ENCODE assay signal across 29 cellular contexts in the genomic region with DNA sequence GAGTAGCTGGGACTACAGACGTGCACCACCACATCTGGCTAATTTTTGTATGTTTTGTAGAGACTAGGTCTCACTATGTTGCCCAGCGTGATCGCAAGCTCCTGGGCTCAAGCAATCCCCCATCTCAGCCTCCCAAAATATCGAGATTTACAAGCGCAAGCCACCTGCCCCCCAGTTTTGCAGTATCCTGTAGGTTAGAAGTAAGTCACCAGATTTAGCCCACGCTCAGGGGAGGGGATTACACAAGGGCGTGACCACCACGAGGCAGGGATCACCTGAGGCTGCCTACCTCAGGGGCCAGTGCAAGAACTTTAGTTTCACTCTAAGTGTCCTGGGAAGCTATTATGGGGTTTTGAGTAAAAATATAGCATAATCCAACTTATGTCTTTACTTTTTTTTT. TPM values are rescaled to one million over a fixed set of nuclear protein-coding genes. Genes with fewer than 3 reads are reported as not detected.
"Had no signal": no experiment of that assay in that cellular context is flagged by ENCODE, and none has a peak within 500 bp of the region (broad histone marks: within the 10 kb centered on the region; RNA-seq: fewer than 3 reads in every experiment).

No MANE protein-coding gene starts in this region.

- H3K9me3 Mint-ChIP-seq: activated naive CD4-positive, alpha-beta T cell treated with anti-CD3 and anti-CD28 coated beads for 36 hours; activated naive CD8-positive, alpha-beta T cell treated with anti-CD3 and anti-CD28 coated beads for 36 hours; immature natural killer cell; natural killer cell; stimulated activated naive B cell treated with anti-CD40 and anti-IgM and Interleukin-4, amounts not matched to agents 10 μg/mL and 1 μg/mL and 100 μg/mL, for 72 hours; T-helper 2 cell treated with Interferon-gamma antibody and Interleukin-4, amounts not matched to agents 5 μg/mL and 100 μg/mL, for 36 hours had no signal

- H3K9me3 ChIP-seq: ascending aorta, heart left ventricle, stomach, thyroid gland, vagina had no signal

- H3K27ac Mint-ChIP-seq: activated naive CD4-positive, alpha-beta T cell treated with anti-CD3 and anti-CD28 coated beads for 36 hours; activated naive CD8-positive, alpha-beta T cell treated with anti-CD3 and anti-CD28 coated beads for 36 hours; immature natural killer cell; natural killer cell; stimulated activated naive B cell treated with anti-CD40 and anti-IgM and Interleukin-4, amounts not matched to agents 10 μg/mL and 1 μg/mL and 100 μg/mL, for 72 hours; T-helper 2 cell treated with Interferon-gamma antibody and Interleukin-4, amounts not matched to agents 5 μg/mL and 100 μg/mL, for 36 hours had no signal

- DNase-seq: activated CD4-positive, alpha-beta T cell treated with anti-CD3 and anti-CD28 coated beads for 48 hours; activated CD4-positive, alpha-beta T cell treated with anti-CD3 and anti-CD28 coated beads, Interleukin-2, amount 50 U/mL, for 48 hours; activated CD8-positive, alpha-beta memory T cell treated with anti-CD3 and anti-CD28 coated beads for 24 hours; activated effector memory CD4-positive, alpha-beta T cell treated with Interleukin-2 at 50 U/mL for 16 hours; activated naive CD4-positive, alpha-beta T cell treated with anti-CD3 and anti-CD28 coated beads for 36 hours; activated naive CD8-positive, alpha-beta T cell treated with anti-CD3 and anti-CD28 coated beads for 36 hours; foreskin fibroblast; heart left ventricle; hypothalamus; immature natural killer cell; mesenchymal stem cell; natural killer cell; small intestine; stimulated activated CD4-positive, alpha-beta T cell treated with anti-CD3 and anti-CD28 coated beads, Interleukin-1b, Interleukin-23, amount 100 ng/mL, for 48 hours; stimulated activated CD4-positive, alpha-beta T cell treated with anti-CD3 and anti-CD28 coated beads, Interleukin-4, amount 100 ng/mL, for 4 hours; stimulated activated CD8-positive, alpha-beta memory T cell treated with anti-CD3 and anti-CD28 coated beads, Interleukin-4, amount 100 ng/mL, for 48 hours; stimulated activated naive B cell treated with anti-CD40 and anti-IgM and Interleukin-4, amounts not matched to agents 10 μg/mL and 1 μg/mL and 100 μg/mL, for 72 hours; stomach; T-helper 1 cell; thyroid gland had no signal

- FAIRE-seq: small intestine had no signal

- H3K36me3 Mint-ChIP-seq: activated naive CD8-positive, alpha-beta T cell treated with anti-CD3 and anti-CD28 coated beads for 36 hours; brain; immature natural killer cell; natural killer cell; stimulated activated naive B cell treated with anti-CD40 and anti-IgM and Interleukin-4, amounts not matched to agents 10 μg/mL and 1 μg/mL and 100 μg/mL, for 72 hours had no signal

- H3K4me3 ChIP-seq: ascending aorta, heart left ventricle, stomach, thyroid gland, vagina had no signal

- H3K27ac ChIP-seq: ascending aorta, heart left ventricle, stomach, VCaP had no signal

- H3K27me3 ChIP-seq: ascending aorta, heart left ventricle, stomach, thyroid gland, vagina had no signal

- H3K4me1 Mint-ChIP-seq: immature natural killer cell, natural killer cell had no signal

- ATAC-seq: activated CD4-positive, CD25-positive, alpha-beta regulatory T cell treated with anti-CD3 and anti-CD28 coated beads, Interleukin-2, amount 50 U/mL, for 24 hours; esophagus mucosa; heart left ventricle; natural killer cell; sciatic nerve; stimulated activated naive B cell treated with anti-CD40 and anti-IgM and Interleukin-4, amounts not matched to agents 10 μg/mL and 1 μg/mL and 100 μg/mL, for 72 hours had no signal

- H3K4me3 Mint-ChIP-seq: activated naive CD4-positive, alpha-beta T cell treated with anti-CD3 and anti-CD28 coated beads for 36 hours; activated naive CD8-positive, alpha-beta T cell treated with anti-CD3 and anti-CD28 coated beads for 36 hours; brain; immature natural killer cell; natural killer cell; stimulated activated naive B cell treated with anti-CD40 and anti-IgM and Interleukin-4, amounts not matched to agents 10 μg/mL and 1 μg/mL and 100 μg/mL, for 72 hours; T-helper 2 cell treated with Interferon-gamma antibody and Interleukin-4, amounts not matched to agents 5 μg/mL and 100 μg/mL, for 36 hours had no signal

- H3K36me3 ChIP-seq: ascending aorta, heart left ventricle, stomach, thyroid gland, vagina had no signal

RNA-seq across cellular contexts. Expression of gene PLEKHG6, which starts 39.2 kb away (rescaled TPM):
- total RNA-seq: activated naive CD4-positive, alpha-beta T cell treated with anti-CD3 and anti-CD28 coated beads for 36 hours; ascending aorta; mononuclear cell; natural killer cell had no signal
